Comparison of ENCODE assay signal across 23 cellular contexts in the genomic region with DNA sequence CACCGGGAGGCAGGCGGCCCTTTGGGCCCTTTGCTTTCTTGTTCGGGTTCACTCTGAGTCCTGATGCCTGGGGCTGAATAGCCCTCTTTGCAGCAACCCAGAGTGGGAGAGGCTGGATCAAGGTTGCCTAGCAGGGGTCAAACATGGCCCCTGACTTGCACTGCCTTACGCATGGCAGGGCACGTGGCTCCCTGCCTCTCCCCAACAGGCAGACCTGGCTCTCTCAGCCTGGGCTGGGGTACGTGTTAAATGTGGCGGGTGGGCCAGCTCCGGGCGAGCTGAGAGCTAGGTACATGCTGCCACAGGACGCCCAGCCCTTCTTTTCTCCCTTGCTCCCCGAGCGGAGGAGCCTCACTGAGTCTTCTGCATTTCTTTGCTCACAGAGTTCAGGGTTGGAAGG. TPM values are rescaled to one million over a fixed set of nuclear protein-coding genes. Genes with fewer than 3 reads are reported as not detected.
DNase-seq lines count a peak whose midpoint lies in the region; ATAC-seq and TF ChIP-seq lines count a peak whose summit lies in the region.
"Had no signal": no experiment of that assay in that cellular context is flagged by ENCODE, and none has a peak within 500 bp of the region (broad histone marks: within the 10 kb centered on the region; RNA-seq: fewer than 3 reads in every experiment).

No MANE protein-coding gene starts in this region.

- peak overlapping the region; percentile 75 for H3K27ac Mint-ChIP-seq in WTC11
- H3K27ac Mint-ChIP-seq: CD14-positive monocyte, IgD-negative memory B cell had no signal

- H3K27me3 ChIP-seq in cardiac muscle cell = no peaks in the 10 kb centered on the region
- no peaks in the 10 kb centered on the region for H3K27me3 ChIP-seq in mucosa of stomach (ENCODE audit: control insufficient read depth, insufficient read depth, low read length)
- no peaks in the 10 kb centered on the region for H3K27me3 ChIP-seq in SJCRH30
- H3K27me3 ChIP-seq: MG63 had no signal

- H3K36me3 ChIP-seq in cardiac muscle cell (no peaks in the 10 kb centered on the region), mucosa of stomach (ENCODE audit: control insufficient read depth, insufficient read depth, low read length) (peaks cover 13% of the 10 kb centered on the region), SJCRH30 (no peaks in the 10 kb centered on the region)
- H3K36me3 ChIP-seq: HAP-1, MG63 had no signal

- TF ChIP-seq CTCF in cardiac muscle cell (IDR thresholded peaks at IDR 0.05; ENCODE audit: low read depth, low read length) = no peak
- TF ChIP-seq CTCF in WTC11 (IDR thresholded peaks at IDR 0.05) = no peak

- H3K9me3 Mint-ChIP-seq in WTC11 = no peaks in the 10 kb centered on the region
- H3K9me3 Mint-ChIP-seq: CD14-positive monocyte had no signal

- peaks cover 27% of the 10 kb centered on the region for H3K36me3 Mint-ChIP-seq in WTC11
- H3K36me3 Mint-ChIP-seq: CD14-positive monocyte, IgD-negative memory B cell had no signal

- H3K4me1 ChIP-seq in cardiac muscle cell (ENCODE audit: low read depth) = peaks cover 14% of the 10 kb centered on the region
- H3K4me1 ChIP-seq in mucosa of stomach (ENCODE audit: control insufficient read depth, insufficient read depth, low read length) = peaks cover 76% of the 10 kb centered on the region
- no peaks in the 10 kb centered on the region; the same call in 1 of the 2 replicates for H3K4me1 ChIP-seq in SJCRH30

- intact Hi-C loops in Right ventricle myocardium superior (cut with DNase I) = no loop called here

- CTCF ChIA-PET in WTC11 (lab: Charles Lee) = interaction anchor here (1.3 to 6.4 kb wide), 6 partner anchors 13 to 48 kb away, joined by 3 to 46 read pairs (median 13); no protein-coding TSS in a partner anchor

- H3K27me3 Mint-ChIP-seq in WTC11 (ENCODE audit: low read depth) = no peaks in the 10 kb centered on the region
- H3K27me3 Mint-ChIP-seq: IgD-negative memory B cell had no signal

- no peak for DNase-seq in cardiac muscle cell (ENCODE audit: low read depth in 1 of 2, low spot score in 1 of 2)
- no peak for DNase-seq in Right ventricle myocardium superior
- DNase-seq in WTC11 (ENCODE audit: low spot score) = no peak
- DNase-seq in SJCRH30 = no peak
- no peak for DNase-seq in NCI-H187 treated with DMSO at 0.1 percent for 48 hours (lab: John Stamatoyannopoulos, UW)
- no peak for DNase-seq in SKM-1 treated with dmso at 0.1 percent for 144 hours (lab: John Stamatoyannopoulos, UW; ENCODE audit: unreplicated experiment)
- DNase-seq in activated naive CD4-positive, alpha-beta T cell treated with anti-CD3 and anti-CD28 coated beads, Interleukin-2, amount 50 U/mL, for 16 hours = no peak
- DNase-seq: 8988T, DMS79, Kasumi-1, MG63, NCI-H1048, NCI-H1436, NCI-H2029, NCI-H345, NCI-H524 treated with DMSO at 0.1 percent for 48 hours, SHP77 treated with DMSO at 0.1 percent for 48 hours had no signal

- H3K4me3 ChIP-seq in cardiac muscle cell = no peak overlapping the region
- H3K4me3 ChIP-seq in mucosa of stomach (ENCODE audit: low read length) = no peak overlapping the region
- no peak overlapping the region for H3K4me3 ChIP-seq in SJCRH30
- H3K4me3 ChIP-seq: HAP-1, MG63 had no signal

- peaks cover 67% of the 10 kb centered on the region for H3K4me1 Mint-ChIP-seq in WTC11

- H3K9me3 ChIP-seq in cardiac muscle cell (ENCODE audit: low read depth) (no peaks in the 10 kb centered on the region), mucosa of stomach (ENCODE audit: control insufficient read depth, low read length) (no peaks in the 10 kb centered on the region), SJCRH30 (replicated peaks) (no peaks in the 10 kb centered on the region)
- H3K9me3 ChIP-seq: HAP-1, MG63 had no signal

- no peak overlapping the region for H3K4me3 Mint-ChIP-seq in WTC11
- H3K4me3 Mint-ChIP-seq: CD14-positive monocyte, IgD-negative memory B cell had no signal

- POLR2A ChIA-PET in WTC11 (lab: Charles Lee) = no interaction called here

- H3K9ac ChIP-seq in mucosa of stomach (ENCODE audit: low read length) = peak overlapping the region; percentile 48

- H3K27ac ChIP-seq in cardiac muscle cell (peak overlapping the region; percentile 22), SJCRH30 (no peak overlapping the region)
- H3K27ac ChIP-seq: HL-60 had no signal

- ATAC-seq in Right ventricle myocardium superior (ENCODE audit: poor library complexity) (no peak), WTC11 (no peak)

TF ChIP-seq in WTC11, 78 proteins besides CTCF, POLR2A, EP300 and RAD21:
- no peak for TF ChIP-seq GABPB1 (CRISPR knock-in tag; IDR thresholded peaks at IDR 0.05)
- TF ChIP-seq, protein P1, sequence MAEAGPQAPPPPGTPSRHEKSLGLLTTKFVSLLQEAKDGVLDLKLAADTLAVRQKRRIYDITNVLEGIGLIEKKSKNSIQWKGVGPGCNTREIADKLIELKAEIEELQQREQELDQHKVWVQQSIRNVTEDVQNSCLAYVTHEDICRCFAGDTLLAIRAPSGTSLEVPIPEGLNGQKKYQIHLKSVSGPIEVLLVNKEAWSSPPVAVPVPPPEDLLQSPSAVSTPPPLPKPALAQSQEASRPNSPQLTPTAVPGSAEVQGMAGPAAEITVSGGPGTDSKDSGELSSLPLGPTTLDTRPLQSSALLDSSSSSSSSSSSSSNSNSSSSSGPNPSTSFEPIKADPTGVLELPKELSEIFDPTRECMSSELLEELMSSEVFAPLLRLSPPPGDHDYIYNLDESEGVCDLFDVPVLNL (CRISPR knock-in tag; IDR thresholded peaks at IDR 0.05; ENCODE audit: borderline replicate concordance, low read depth) = no peak
- no peak for TF ChIP-seq GRHL2 (CRISPR knock-in tag; IDR thresholded peaks at IDR 0.05; ENCODE audit: insufficient replicate concordance, severe bottlenecking)
- TF ChIP-seq, protein P2, sequence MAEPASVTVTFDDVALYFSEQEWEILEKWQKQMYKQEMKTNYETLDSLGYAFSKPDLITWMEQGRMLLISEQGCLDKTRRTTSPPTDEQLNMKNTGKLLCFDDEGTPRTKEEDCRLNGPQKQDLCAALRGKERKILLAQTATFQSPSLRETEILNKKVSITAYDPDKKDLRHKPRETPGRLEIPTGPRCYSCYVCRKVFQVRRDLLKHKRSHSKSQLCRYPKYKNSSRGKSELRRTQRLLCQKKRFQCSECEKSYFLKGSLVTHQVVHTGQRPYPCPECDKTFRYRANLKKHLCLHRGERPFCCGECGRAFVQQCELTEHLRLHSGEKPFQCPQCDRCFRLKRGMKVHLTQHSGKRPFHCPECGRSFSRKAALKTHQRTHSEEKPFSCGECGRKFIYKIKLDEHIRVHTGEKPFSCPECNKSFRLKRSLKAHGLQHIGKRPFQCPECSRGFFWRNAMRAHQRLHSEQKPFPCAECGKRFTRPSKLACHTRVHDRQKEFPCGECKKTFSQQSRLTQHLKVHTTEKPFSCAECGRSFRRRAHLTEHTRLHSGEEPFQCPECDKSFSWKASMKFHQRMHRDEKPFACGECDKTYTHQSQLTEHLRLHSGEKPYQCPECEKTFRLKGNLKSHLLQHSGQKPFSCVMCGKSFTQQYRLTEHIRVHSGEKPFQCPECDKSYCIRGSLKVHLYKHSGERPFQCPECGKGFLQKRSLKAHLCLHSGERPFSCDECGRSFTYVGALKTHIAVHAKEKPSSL (CRISPR knock-in tag; conservative IDR thresholded peaks at IDR 0.05) = no peak
- TF ChIP-seq JAZF1 (CRISPR knock-in tag; IDR thresholded peaks at IDR 0.05) = no peak
- no peak for TF ChIP-seq TCF7 (CRISPR knock-in tag; IDR thresholded peaks at IDR 0.05; ENCODE audit: low read depth)

RNA-seq across cellular contexts. Expression of gene C6orf132, which starts 7.3 kb away (rescaled TPM):
- 1.7 and 2.7 TPM in 2 replicates for total RNA-seq in cardiac muscle cell
- polyA plus RNA-seq in cardiac muscle cell = 0.49 and 0.56 TPM in 2 replicates
- total RNA-seq in Right ventricle myocardium superior = 1.9 TPM
- total RNA-seq in WTC11 (2021) = 38.1 to 52.6 TPM (median 38.2 TPM) in 3 replicates
- total RNA-seq in SJCRH30 (2014; rRNA removed; shearing (Covaris generic)) = not detected in 2 replicates
- total RNA-seq: HT1080 had no signal
- polyA plus RNA-seq: CD14-positive monocyte, IgD-negative memory B cell had no signal

RNA-seq across cellular contexts. Expression of gene GUCA1A, which starts 38.0 kb away (rescaled TPM):
- total RNA-seq in cardiac muscle cell (0.25 and 0.63 TPM in 2 replicates), Right ventricle myocardium superior (not detected), WTC11 (2021) (10.9 to 12.9 TPM (median 12.5 TPM) in 3 replicates)
- 0.75 and 1.1 TPM in 2 replicates for polyA plus RNA-seq in cardiac muscle cell
- not detected in 2 replicates for total RNA-seq in SJCRH30 (2014; rRNA removed; shearing (Covaris generic))
- total RNA-seq: HT1080 had no signal
- polyA plus RNA-seq: CD14-positive monocyte, IgD-negative memory B cell had no signal

RNA-seq across cellular contexts. Expression of gene GUCA1B, which starts 59.6 kb away (rescaled TPM):
- 0.81 and 1.3 TPM in 2 replicates for total RNA-seq in cardiac muscle cell
- polyA plus RNA-seq in cardiac muscle cell = 1.0 TPM in 1 of 2 replicates, not detected in the other
- total RNA-seq in Right ventricle myocardium superior = 0.46 TPM
- total RNA-seq in WTC11 (2021) = 2.0 to 3.7 TPM (median 2.7 TPM) in 3 replicates
- total RNA-seq in SJCRH30 (2014; rRNA removed; shearing (Covaris generic)) = 0.14 and 0.25 TPM in 2 replicates
- total RNA-seq: HT1080 had no signal

Comparison
In these comparisons a context has a peak if more than half of its experiments do, and no peak if none do; other contexts are left out.
1. RNA of gene C6orf132, which starts 7.3 kb away (total RNA-seq): 38.1 to 52.6 TPM in WTC11; 1.7 to 2.7 TPM in cardiac muscle cell, 1.9 TPM in Right ventricle myocardium superior (single experiment) and not detected in SJCRH30; every median in the first group is over 10 times any median in the second.